In the genomic region with DNA sequence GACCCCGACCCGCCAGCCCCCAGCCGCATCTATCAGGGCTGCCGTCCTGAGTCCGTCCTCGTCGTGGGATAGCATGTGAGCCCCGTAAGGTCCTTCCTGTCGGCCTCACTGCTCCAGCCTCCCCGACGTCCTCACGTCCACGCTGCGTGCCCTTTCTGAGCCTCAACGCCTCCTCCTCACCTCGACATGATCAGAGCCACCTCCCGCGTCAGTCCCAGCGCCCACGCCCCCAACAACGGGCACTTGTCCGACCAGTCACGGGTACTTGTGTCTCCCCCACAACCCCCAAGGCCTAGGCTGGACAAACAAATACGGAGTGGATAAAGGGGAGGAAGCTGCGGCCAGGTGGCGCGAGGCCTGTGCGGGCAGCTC, we compare ENCODE assay signal across 8 cellular contexts. TPM values are rescaled to one million over a fixed set of nuclear protein-coding genes. Genes with fewer than 3 reads are reported as not detected.
DNase-seq lines count a peak whose midpoint lies in the region; TF ChIP-seq lines count a peak whose summit lies in the region.

No MANE protein-coding gene starts in this region.

- H3K4me3 ChIP-seq in H7 (ENCODE audit: insufficient read depth, low read depth, low read length) (peak overlapping the region; percentile 83), fibroblast of lung (replicated peaks in 1 of 4; ENCODE audit: control extremely low read depth in 1 of 4, insufficient read depth in 1 of 4, low read depth in 3 of 4, low read length in 4 of 4) (peak overlapping the region; percentile 59 to 85 (median 77)), neutrophil (ENCODE audit: low read depth in 1 of 2, low read length in 1 of 2) (peak overlapping the region; percentile 81 to 91)

- TF ChIP-seq CTCF in fibroblast of lung (conservative IDR thresholded peaks at IDR 0.05 in 1 of 2, IDR thresholded peaks at IDR 0.05 in 1 of 2; ENCODE audit: low read depth in 1 of 2, low read length in 2 of 2) (no peak), neutrophil (IDR thresholded peaks at IDR 0.05) (no peak)

- no peaks in the 10 kb centered on the region for H3K36me3 ChIP-seq in H7 (replicated peaks; ENCODE audit: control insufficient read depth, insufficient read depth, low read length)
- no peaks in the 10 kb centered on the region for H3K36me3 ChIP-seq in fibroblast of lung (ENCODE audit: control insufficient read depth, insufficient read depth, low read length)
- H3K36me3 ChIP-seq in neutrophil = no peaks in the 10 kb centered on the region

- DNase-seq in Daoy (ENCODE audit: low read depth) = peak; percentile 67
- peak; percentile 90 for DNase-seq in H7
- DNase-seq in NCI-H2029 treated with DMSO at 0.1 percent for 48 hours (lab: John Stamatoyannopoulos, UW) = peak; percentile 25
- DNase-seq in activated CD8-positive, alpha-beta memory T cell treated with anti-CD3 and anti-CD28 coated beads, Interleukin-2, amount 50 U/mL, for 4 hours = peak; percentile 55
- DNase-seq in fibroblast of lung (ENCODE audit: low read depth in 2 of 2) = no peak
- no peak for DNase-seq in ureter (ENCODE audit: low spot score)
- no peak for DNase-seq in hippocampal formation (lab: John Stamatoyannopoulos, UW)

- peaks cover 2% of the 10 kb centered on the region for H3K4me1 ChIP-seq in fibroblast of lung (ENCODE audit: control insufficient read depth, extremely low read depth, insufficient read depth, low read length)
- peaks cover 22 to 27% of the 10 kb centered on the region in 2 experiments for H3K4me1 ChIP-seq in neutrophil (ENCODE audit: control insufficient read depth in 1 of 2, insufficient read depth in 1 of 2, low read depth in 1 of 2, low read length in 1 of 2)

- H4K20me1 ChIP-seq in fibroblast of lung (ENCODE audit: control insufficient read depth, extremely low read depth, insufficient read depth, low read length) = no peaks in the 10 kb centered on the region

- no peaks in the 10 kb centered on the region for H3K9me3 ChIP-seq in fibroblast of lung (ENCODE audit: control insufficient read depth, insufficient read depth, low read depth, low read length)
- H3K9me3 ChIP-seq in neutrophil = no peaks in the 10 kb centered on the region

- H3K27me3 ChIP-seq in H7 (ENCODE audit: control insufficient read depth, insufficient read depth, low read length) = no peaks in the 10 kb centered on the region
- H3K27me3 ChIP-seq in fibroblast of lung (ENCODE audit: control insufficient read depth, insufficient read depth, low read length) = no peaks in the 10 kb centered on the region
- peaks cover 15% of the 10 kb centered on the region for H3K27me3 ChIP-seq in neutrophil

- peak overlapping the region; percentile 94 for H3K9ac ChIP-seq in fibroblast of lung (ENCODE audit: insufficient read depth, low read length)

- H3K79me2 ChIP-seq in fibroblast of lung (ENCODE audit: control insufficient read depth, insufficient read depth, low read length) = no peaks in the 10 kb centered on the region

- H3K4me2 ChIP-seq in fibroblast of lung (ENCODE audit: extremely low read depth, insufficient read depth, low read length) = peak overlapping the region; percentile 99

- H3K27ac ChIP-seq in fibroblast of lung (ENCODE audit: insufficient read depth, low read length) (peak overlapping the region; percentile 97), neutrophil (peak overlapping the region; percentile 78)

- H2AFZ ChIP-seq in fibroblast of lung (ENCODE audit: low read length) = peak overlapping the region; percentile 75

RNA-seq across cellular contexts. Expression of a gene that starts 0.7 kb away (rescaled TPM):
- total RNA-seq in Daoy (2014; rRNA removed; shearing (Covaris generic)) = 1.5 and 2.7 TPM in 2 replicates
- 3.0 and 3.2 TPM in 2 replicates for total RNA-seq in H7 (2014; rRNA removed; shearing (Covaris generic))
- total RNA-seq in fibroblast of lung (1.5 and 2.5 TPM in 2 replicates), ureter (1.6 TPM)
- 0.03 and 0.05 TPM in 2 replicates for polyA plus RNA-seq in fibroblast of lung
- 0.75 and 0.77 TPM in 2 replicates for polyA plus RNA-seq in fibroblast of lung (2012)
- polyA minus RNA-seq in fibroblast of lung (ENCODE audit: low replicate concordance) = not detected in 2 replicates

RNA-seq across cellular contexts. Expression of a gene that starts 8.6 kb away (rescaled TPM):
- total RNA-seq in Daoy (2014; rRNA removed; shearing (Covaris generic)) = 28.5 and 38.4 TPM in 2 replicates
- total RNA-seq in H7 (2014; rRNA removed; shearing (Covaris generic)) = 33.8 and 45.5 TPM in 2 replicates
- 3.3 and 12.6 TPM in 2 replicates for total RNA-seq in fibroblast of lung
- 5.0 and 8.3 TPM in 2 replicates for polyA plus RNA-seq in fibroblast of lung
- polyA plus RNA-seq in fibroblast of lung (2012) = 29.7 and 31.5 TPM in 2 replicates
- polyA minus RNA-seq in fibroblast of lung (ENCODE audit: low replicate concordance) = 1.3 and 1.4 TPM in 2 replicates
- total RNA-seq in ureter = 10.7 TPM

RNA-seq across cellular contexts. Expression of a gene that starts 18.9 kb away (rescaled TPM):
- total RNA-seq in Daoy (2014; rRNA removed; shearing (Covaris generic)) = 4.2 and 5.0 TPM in 2 replicates
- 4.4 and 7.7 TPM in 2 replicates for total RNA-seq in H7 (2014; rRNA removed; shearing (Covaris generic))
- 1.5 and 1.8 TPM in 2 replicates for total RNA-seq in fibroblast of lung
- polyA plus RNA-seq in fibroblast of lung = 0.18 and 0.27 TPM in 2 replicates
- polyA plus RNA-seq in fibroblast of lung (2012) = 0.90 and 0.92 TPM in 2 replicates
- polyA minus RNA-seq in fibroblast of lung (ENCODE audit: low replicate concordance) = 0.35 TPM in 1 of 2 replicates, not detected in the other
- 3.6 TPM for total RNA-seq in ureter

RNA-seq across cellular contexts. Expression of a gene that starts 25.2 kb away (rescaled TPM):
- 3,633 and 5,016 TPM in 2 replicates for total RNA-seq in Daoy (2014; rRNA removed; shearing (Covaris generic))
- 2,794 and 2,937 TPM in 2 replicates for total RNA-seq in H7 (2014; rRNA removed; shearing (Covaris generic))
- total RNA-seq in fibroblast of lung (2,126 and 2,800 TPM in 2 replicates), ureter (1,165 TPM)
- polyA plus RNA-seq in fibroblast of lung = 1,173 and 1,532 TPM in 2 replicates
- polyA plus RNA-seq in fibroblast of lung (2012) = 1,367 and 1,629 TPM in 2 replicates
- 1,823 and 1,849 TPM in 2 replicates for polyA minus RNA-seq in fibroblast of lung (ENCODE audit: low replicate concordance)

RNA-seq across cellular contexts. Expression of a gene that starts 33.6 kb away (rescaled TPM):
- not detected in 2 replicates for total RNA-seq in Daoy (2014; rRNA removed; shearing (Covaris generic))
- 0.70 TPM in 1 of 2 replicates, not detected in the other for total RNA-seq in H7 (2014; rRNA removed; shearing (Covaris generic))
- under 0.01 TPM in 1 of 2 replicates, not detected in the other for total RNA-seq in fibroblast of lung
- polyA plus RNA-seq in fibroblast of lung = not detected in 2 replicates
- polyA plus RNA-seq in fibroblast of lung (2012) = not detected in 2 replicates
- not detected in 2 replicates for polyA minus RNA-seq in fibroblast of lung (ENCODE audit: low replicate concordance)
- 1.8 TPM for total RNA-seq in ureter

Comparison
In these comparisons a context has a peak if more than half of its experiments do, and no peak if none do; other contexts are left out.
1. DNase-seq: peak in Daoy (single experiment), H7 (single experiment), NCI-H2029 treated with DMSO at 0.1 percent for 48 hours (single experiment) and activated CD8-positive, alpha-beta memory T cell treated with anti-CD3 and anti-CD28 coated beads, Interleukin-2, amount 50 U/mL, for 4 hours (single experiment); none in fibroblast of lung (0 of 2), ureter (single experiment) and hippocampal formation (0 of 2).
2. Peak in every context shown above with its lines, with median percentiles within 50 percentile points of each other: H3K4me3 ChIP-seq.